In the genomic region with DNA sequence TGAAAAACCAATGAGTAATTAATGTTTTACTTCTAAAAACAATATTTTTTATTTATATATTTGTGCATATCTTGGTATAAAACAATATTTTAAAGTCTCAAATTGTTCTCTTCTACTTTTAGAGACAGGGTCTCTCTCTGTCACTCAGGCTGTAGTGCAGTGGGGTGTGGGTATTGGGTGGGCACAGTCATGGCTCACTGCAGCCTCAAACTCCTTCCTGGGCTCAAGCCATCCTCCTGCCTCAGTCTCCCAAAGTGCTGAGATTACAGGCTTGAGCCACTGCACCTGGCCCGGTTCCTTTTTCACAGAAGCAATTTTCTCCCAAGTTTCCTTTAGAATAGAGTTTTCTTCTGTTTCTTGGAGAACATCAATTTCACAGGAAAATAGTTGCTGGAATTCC, we compare ENCODE assay signal across 1 cellular context.
TF ChIP-seq lines count a peak whose summit lies in the region.

No MANE protein-coding gene starts in this region.

TF ChIP-seq in HCT116, 20 proteins besides CTCF, POLR2A, EP300 and RAD21:
- TF ChIP-seq, protein P1, sequence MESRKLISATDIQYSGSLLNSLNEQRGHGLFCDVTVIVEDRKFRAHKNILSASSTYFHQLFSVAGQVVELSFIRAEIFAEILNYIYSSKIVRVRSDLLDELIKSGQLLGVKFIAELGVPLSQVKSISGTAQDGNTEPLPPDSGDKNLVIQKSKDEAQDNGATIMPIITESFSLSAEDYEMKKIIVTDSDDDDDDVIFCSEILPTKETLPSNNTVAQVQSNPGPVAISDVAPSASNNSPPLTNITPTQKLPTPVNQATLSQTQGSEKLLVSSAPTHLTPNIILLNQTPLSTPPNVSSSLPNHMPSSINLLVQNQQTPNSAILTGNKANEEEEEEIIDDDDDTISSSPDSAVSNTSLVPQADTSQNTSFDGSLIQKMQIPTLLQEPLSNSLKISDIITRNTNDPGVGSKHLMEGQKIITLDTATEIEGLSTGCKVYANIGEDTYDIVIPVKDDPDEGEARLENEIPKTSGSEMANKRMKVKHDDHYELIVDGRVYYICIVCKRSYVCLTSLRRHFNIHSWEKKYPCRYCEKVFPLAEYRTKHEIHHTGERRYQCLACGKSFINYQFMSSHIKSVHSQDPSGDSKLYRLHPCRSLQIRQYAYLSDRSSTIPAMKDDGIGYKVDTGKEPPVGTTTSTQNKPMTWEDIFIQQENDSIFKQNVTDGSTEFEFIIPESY (IDR thresholded peaks at IDR 0.05; ENCODE audit: extremely low read depth, insufficient replicate concordance, low read length): no peak
- TF ChIP-seq ZNF274 (IDR thresholded peaks at IDR 0.05; ENCODE audit: low read depth, low read length) (no peak), FOSL1 (IDR thresholded peaks at IDR 0.05; ENCODE audit: low read depth) (no peak), CEBPB (IDR thresholded peaks at IDR 0.05; ENCODE audit: low read depth) (no peak), CBX3 (IDR thresholded peaks at IDR 0.05; ENCODE audit: low read depth) (no peak), EZH2 (IDR thresholded peaks at IDR 0.05) (no peak), JUND (IDR thresholded peaks at IDR 0.05) (no peak), POLR2AphosphoS5 (IDR thresholded peaks at IDR 0.05; ENCODE audit: low read depth, low read length) (no peak), SP1 (IDR thresholded peaks at IDR 0.05; ENCODE audit: low read depth) (no peak)
- TF ChIP-seq, protein P2, sequence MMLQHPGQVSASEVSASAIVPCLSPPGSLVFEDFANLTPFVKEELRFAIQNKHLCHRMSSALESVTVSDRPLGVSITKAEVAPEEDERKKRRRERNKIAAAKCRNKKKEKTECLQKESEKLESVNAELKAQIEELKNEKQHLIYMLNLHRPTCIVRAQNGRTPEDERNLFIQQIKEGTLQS (IDR thresholded peaks at IDR 0.05): no peak
- TF ChIP-seq, protein P3, sequence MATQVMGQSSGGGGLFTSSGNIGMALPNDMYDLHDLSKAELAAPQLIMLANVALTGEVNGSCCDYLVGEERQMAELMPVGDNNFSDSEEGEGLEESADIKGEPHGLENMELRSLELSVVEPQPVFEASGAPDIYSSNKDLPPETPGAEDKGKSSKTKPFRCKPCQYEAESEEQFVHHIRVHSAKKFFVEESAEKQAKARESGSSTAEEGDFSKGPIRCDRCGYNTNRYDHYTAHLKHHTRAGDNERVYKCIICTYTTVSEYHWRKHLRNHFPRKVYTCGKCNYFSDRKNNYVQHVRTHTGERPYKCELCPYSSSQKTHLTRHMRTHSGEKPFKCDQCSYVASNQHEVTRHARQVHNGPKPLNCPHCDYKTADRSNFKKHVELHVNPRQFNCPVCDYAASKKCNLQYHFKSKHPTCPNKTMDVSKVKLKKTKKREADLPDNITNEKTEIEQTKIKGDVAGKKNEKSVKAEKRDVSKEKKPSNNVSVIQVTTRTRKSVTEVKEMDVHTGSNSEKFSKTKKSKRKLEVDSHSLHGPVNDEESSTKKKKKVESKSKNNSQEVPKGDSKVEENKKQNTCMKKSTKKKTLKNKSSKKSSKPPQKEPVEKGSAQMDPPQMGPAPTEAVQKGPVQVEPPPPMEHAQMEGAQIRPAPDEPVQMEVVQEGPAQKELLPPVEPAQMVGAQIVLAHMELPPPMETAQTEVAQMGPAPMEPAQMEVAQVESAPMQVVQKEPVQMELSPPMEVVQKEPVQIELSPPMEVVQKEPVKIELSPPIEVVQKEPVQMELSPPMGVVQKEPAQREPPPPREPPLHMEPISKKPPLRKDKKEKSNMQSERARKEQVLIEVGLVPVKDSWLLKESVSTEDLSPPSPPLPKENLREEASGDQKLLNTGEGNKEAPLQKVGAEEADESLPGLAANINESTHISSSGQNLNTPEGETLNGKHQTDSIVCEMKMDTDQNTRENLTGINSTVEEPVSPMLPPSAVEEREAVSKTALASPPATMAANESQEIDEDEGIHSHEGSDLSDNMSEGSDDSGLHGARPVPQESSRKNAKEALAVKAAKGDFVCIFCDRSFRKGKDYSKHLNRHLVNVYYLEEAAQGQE (IDR thresholded peaks at IDR 0.05; ENCODE audit: low read depth): no peak
